ENCODE assay signal across 20 cellular contexts in genomic region chr10:62092301-62092990, GRCh38.
DNase-seq lines count a peak whose midpoint lies in the region; ATAC-seq and TF ChIP-seq lines count a peak whose summit lies in the region.
"Had no signal": no experiment of that assay in that cellular context is flagged by ENCODE, and none has a peak within 500 bp of the region (broad histone marks: within the 10 kb centered on the region; RNA-seq: fewer than 3 reads in every experiment).

No MANE protein-coding gene starts in this region.

- no peak overlapping the region for H4K8ac ChIP-seq in neuronal stem cell (ENCODE audit: low read depth, low read length)

- TF ChIP-seq EP300 in transverse colon (IDR thresholded peaks at IDR 0.05; ENCODE audit: low read depth): no peak

- H3K4me3 ChIP-seq in neuronal stem cell (ENCODE audit: low read length in 2 of 2): no peak overlapping the region
- no peak overlapping the region for H3K4me3 ChIP-seq in transverse colon
- H3K4me3 ChIP-seq: esophagus muscularis mucosa, heart right ventricle, MG63 had no signal

- no peak for TF ChIP-seq CTCF in transverse colon (IDR thresholded peaks at IDR 0.05)

- H4K91ac ChIP-seq in neuronal stem cell (ENCODE audit: low read depth, low read length, poor library complexity): no peak overlapping the region

- no peak overlapping the region for H2BK120ac ChIP-seq in neuronal stem cell (ENCODE audit: low read depth, low read length)

- H3K9me3 Mint-ChIP-seq in activated T-cell treated with anti-CD3 and anti-CD28 coated beads, Interleukin-2, amount 50 U/mL, for 24 hours: no peaks in the 10 kb centered on the region
- H3K9me3 Mint-ChIP-seq in activated naive CD4-positive, alpha-beta T cell treated with anti-CD3 and anti-CD28 coated beads, Interleukin-2, amount 50 U/mL, for 72 hours: no peaks in the 10 kb centered on the region

- no peak overlapping the region for H2BK5ac ChIP-seq in neuronal stem cell (ENCODE audit: low read length)

- ATAC-seq in activated naive CD4-positive, alpha-beta T cell treated with anti-CD3 and anti-CD28 coated beads, Interleukin-2, amount 50 U/mL, for 72 hours: peak in 1 of 2 donors; percentile 4

- H2BK15ac ChIP-seq in neuronal stem cell (ENCODE audit: low read length): no peak overlapping the region

- H2AK5ac ChIP-seq in neuronal stem cell (ENCODE audit: low read depth, low read length): no peak overlapping the region

- H3K4me1 Mint-ChIP-seq in activated T-cell treated with anti-CD3 and anti-CD28 coated beads, Interleukin-2, amount 50 U/mL, for 24 hours (ENCODE audit: low read depth): peaks cover 62% of the 10 kb centered on the region

- TF ChIP-seq POLR2A in transverse colon (IDR thresholded peaks at IDR 0.05): no peak

- H3K27ac ChIP-seq in neuronal stem cell (replicated peaks; ENCODE audit: low read length) (no peak overlapping the region), transverse colon (peak overlapping the region in 3 of 4 donors; percentile 22 to 77 (median 74))

- peak overlapping the region; percentile 18 for H3K18ac ChIP-seq in neuronal stem cell (ENCODE audit: low read length)

- H3K9ac ChIP-seq in neuronal stem cell (ENCODE audit: low read depth, low read length, poor library complexity): no peak overlapping the region

- H3K27me3 ChIP-seq in neuronal stem cell (ENCODE audit: control insufficient read depth in 3 of 3, insufficient read depth in 3 of 3, low read depth in 1 of 3, low read length in 3 of 3): no peaks in the 10 kb centered on the region
- no peaks in the 10 kb centered on the region for H3K27me3 ChIP-seq in transverse colon
- H3K27me3 ChIP-seq: esophagus muscularis mucosa, heart right ventricle, MG63 had no signal

- H3K23ac ChIP-seq in neuronal stem cell (ENCODE audit: low read depth, low read length, poor library complexity): no peak overlapping the region

- in situ Hi-C loops in transverse colon (cut with MboI; ENCODE audit: low pct_ligation_motif_present in 1 of 4, low pct_unique_long_range_greater_than_20kb in 1 of 4, low sequenced_read_pairs in 3 of 4): no loop called here

- H2AFZ ChIP-seq in neuronal stem cell (ENCODE audit: low read length): no peak overlapping the region

- H3K36me3 Mint-ChIP-seq in activated T-cell treated with anti-CD3 and anti-CD28 coated beads, Interleukin-2, amount 50 U/mL, for 24 hours (ENCODE audit: low read depth): peaks cover 95% of the 10 kb centered on the region
- peaks cover 61 to 91% of the 10 kb centered on the region in 2 donors for H3K36me3 Mint-ChIP-seq in activated naive CD4-positive, alpha-beta T cell treated with anti-CD3 and anti-CD28 coated beads, Interleukin-2, amount 50 U/mL, for 72 hours

- H3K27me3 Mint-ChIP-seq in activated T-cell treated with anti-CD3 and anti-CD28 coated beads, Interleukin-2, amount 50 U/mL, for 24 hours: no peaks in the 10 kb centered on the region

- H3K14ac ChIP-seq in neuronal stem cell (ENCODE audit: low read length): no peak overlapping the region

- no peak overlapping the region for H2BK12ac ChIP-seq in neuronal stem cell (ENCODE audit: low read length)

- H3K9me3 ChIP-seq in neuronal stem cell (replicated peaks in 1 of 2; ENCODE audit: control insufficient read depth in 2 of 2, insufficient read depth in 1 of 2, low read depth in 1 of 2, low read length in 2 of 2): no peaks in the 10 kb centered on the region
- no peaks in the 10 kb centered on the region for H3K9me3 ChIP-seq in transverse colon
- H3K9me3 ChIP-seq: esophagus muscularis mucosa, heart right ventricle, MG63 had no signal

- intact Hi-C loops in transverse colon (cut with DNase I; ENCODE audit: low total_unique reads): no loop called here

- no peak overlapping the region for H3K4me2 ChIP-seq in neuronal stem cell (ENCODE audit: insufficient read depth, low read length, poor library complexity, severe bottlenecking)

- no peak overlapping the region for H3K4ac ChIP-seq in neuronal stem cell (ENCODE audit: low read length)

- H3K27ac Mint-ChIP-seq in activated T-cell treated with anti-CD3 and anti-CD28 coated beads, Interleukin-2, amount 50 U/mL, for 24 hours: peak overlapping the region; percentile 51
- H3K27ac Mint-ChIP-seq in activated naive CD4-positive, alpha-beta T cell treated with anti-CD3 and anti-CD28 coated beads, Interleukin-2, amount 50 U/mL, for 72 hours: peak overlapping the region; percentile 67 to 96

- H3K4me3 Mint-ChIP-seq in activated T-cell treated with anti-CD3 and anti-CD28 coated beads, Interleukin-2, amount 50 U/mL, for 24 hours: no peak overlapping the region

- H3K36me3 ChIP-seq in neuronal stem cell (replicated peaks in 1 of 2; ENCODE audit: control insufficient read depth in 2 of 2, insufficient read depth in 2 of 2, low read length in 2 of 2) (peaks cover 0 to 36% of the 10 kb centered on the region in 2 donors), transverse colon (peaks cover 0 to 22% (median 8%) of the 10 kb centered on the region in 4 donors)

- H3K4me1 ChIP-seq in neuronal stem cell (ENCODE audit: control insufficient read depth in 2 of 2, insufficient read depth in 1 of 2, low read depth in 1 of 2, low read length in 2 of 2): peaks cover 4% of the 10 kb centered on the region in 2 donors
- peaks cover 19 to 46% (median 42%) of the 10 kb centered on the region in 4 donors for H3K4me1 ChIP-seq in transverse colon

- DNase-seq in activated T-cell treated with anti-CD3 and anti-CD28 coated beads, Interleukin-2, amount 50 U/mL, for 24 hours: no peak
- no peak for DNase-seq in activated T-cell treated with anti-CD3 and anti-CD28 coated beads for 4 hours
- no peak for DNase-seq in activated naive CD4-positive, alpha-beta T cell treated with anti-CD3 and anti-CD28 coated beads, Interleukin-2, amount 50 U/mL, for 72 hours (ENCODE audit: low spot score in 2 of 2)
- no peak for DNase-seq in neuronal stem cell (ENCODE audit: low spot score)
- no peak for DNase-seq in transverse colon
- DNase-seq in medulla oblongata (ENCODE audit: extremely low spot score): no peak
- DNase-seq in C1 segment of cervical spinal cord (lab: John Stamatoyannopoulos, UW): no peak
- no peak for DNase-seq in stimulated activated CD4-positive, alpha-beta T cell treated with anti-CD3 and anti-CD28 coated beads, Interleukin-15, amount 100 ng/mL, for 24 hours
- DNase-seq: ACHN; activated CD8-positive, alpha-beta memory T cell treated with anti-CD3 and anti-CD28 coated beads for 24 hours; activated gamma-delta T cell; COR-L47; GF-D8; HCEC 1CT; heart right ventricle; kidney glomerular epithelial cell; MG63; NCI-H187; NCI-H524 treated with DMSO at 0.1 percent for 48 hours had no signal

- no CpG with 5 or more reads among the region's 21 CpGs for WGBS in neuronal stem cell (ENCODE audit: extremely low coverage in 2 of 2, insufficient read length in 2 of 2, insufficient replicate concordance in 1 of 2), 2 donors
- WGBS in transverse colon (ENCODE audit: low coverage in 1 of 2), 2 donors: 91% methylated on average over 21 of the region's 21 CpGs; no CpG with 5 or more reads in 1 of the 2 donors

- no peaks in the 10 kb centered on the region for H3K79me1 ChIP-seq in neuronal stem cell (ENCODE audit: low read depth, low read length)
